In the genomic region with DNA sequence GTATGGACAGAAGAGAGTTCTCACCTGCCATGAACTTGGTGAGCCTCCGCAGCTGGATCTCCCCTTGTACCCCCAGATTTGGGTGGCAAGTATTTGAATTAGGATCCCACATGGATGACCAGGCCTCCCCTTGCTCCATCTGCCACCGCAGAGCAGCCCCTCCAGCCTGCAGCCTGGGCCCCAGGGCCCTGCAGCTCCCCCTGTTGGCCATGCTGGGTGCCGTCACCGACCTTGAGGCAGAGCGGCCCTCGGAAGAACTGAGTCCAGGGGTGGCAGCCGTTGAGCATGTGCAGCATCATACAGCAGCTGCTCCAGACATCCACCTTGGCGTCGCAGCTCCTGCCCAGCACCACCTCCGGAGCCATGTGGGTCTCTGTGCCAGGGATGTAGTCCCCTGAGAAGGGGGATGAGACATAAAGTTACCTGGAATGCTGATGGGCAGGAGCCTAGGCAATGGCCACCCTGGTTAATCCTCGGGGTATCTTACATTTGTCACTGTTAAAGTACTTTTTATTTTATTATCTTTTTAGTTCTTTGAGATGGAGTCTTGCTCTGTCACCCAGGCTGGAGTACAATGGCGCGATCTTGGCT, we compare ENCODE assay signal across 8 cellular contexts. TPM values are rescaled to one million over a fixed set of nuclear protein-coding genes. Genes with fewer than 3 reads are reported as not detected.
DNase-seq lines count a peak whose midpoint lies in the region; ATAC-seq, FAIRE-seq and TF ChIP-seq lines count a peak whose summit lies in the region.

No MANE protein-coding gene starts in this region.

- no peaks in the 10 kb centered on the region for H3K27me3 ChIP-seq in trophoblast cell (ENCODE audit: insufficient read depth, low read length)

- H3K18ac ChIP-seq in trophoblast cell (ENCODE audit: low read length) = no peak overlapping the region

- CTCF ChIA-PET in WTC11 (lab: Charles Lee) = interaction anchor here (0.6 to 4.8 kb wide), 35 partner anchors 8 to 369 kb away, joined by 3 to 32 read pairs (median 5); a partner anchor contains a TSS

- POLR2A ChIA-PET in WTC11 (lab: Charles Lee) = interaction anchor here (0.6 kb wide), 1 partner anchor 68 kb away, joined by 3 read pairs; no protein-coding TSS in a partner anchor

- H4K91ac ChIP-seq in trophoblast cell (ENCODE audit: low read depth, low read length) = no peak overlapping the region

- H3K27ac ChIP-seq in trophoblast cell (ENCODE audit: low read depth, low read length) = no peak overlapping the region

- no peaks in the 10 kb centered on the region for H3K4me1 ChIP-seq in trophoblast cell (ENCODE audit: control insufficient read depth in 1 of 2, insufficient read depth in 2 of 2, low read length in 2 of 2)

- peaks cover 8% of the 10 kb centered on the region for H3K4me1 Mint-ChIP-seq in WTC11
- H3K4me1 Mint-ChIP-seq in central memory CD8-positive, alpha-beta T cell = no peaks in the 10 kb centered on the region

- no peaks in the 10 kb centered on the region for H3K9me3 ChIP-seq in trophoblast cell (ENCODE audit: insufficient read depth, low read depth, low read length)

- no peak overlapping the region for H3K4ac ChIP-seq in trophoblast cell (ENCODE audit: low read depth, low read length)

- H3K27me3 Mint-ChIP-seq in WTC11 (ENCODE audit: low read depth) = no peaks in the 10 kb centered on the region
- H3K27me3 Mint-ChIP-seq in central memory CD8-positive, alpha-beta T cell = no peaks in the 10 kb centered on the region

- no peak overlapping the region for H3K23ac ChIP-seq in trophoblast cell (ENCODE audit: low read length)

- WGBS in trophoblast cell (ENCODE audit: extremely low coverage, insufficient coverage, insufficient read length) = no CpG with 5 or more reads among the region's 13 CpGs

- H3K27ac Mint-ChIP-seq in WTC11 = no peak overlapping the region
- H3K27ac Mint-ChIP-seq in central memory CD8-positive, alpha-beta T cell (ENCODE audit: low read depth) = no peak overlapping the region

- no peak overlapping the region for H2AK5ac ChIP-seq in trophoblast cell (ENCODE audit: low read length)

- no peaks in the 10 kb centered on the region for H3K9me3 Mint-ChIP-seq in WTC11
- H3K9me3 Mint-ChIP-seq in central memory CD8-positive, alpha-beta T cell = no peaks in the 10 kb centered on the region

- peak overlapping the region; percentile 69 for H3K9ac ChIP-seq in trophoblast cell (ENCODE audit: low read length)

- H3K36me3 ChIP-seq in trophoblast cell (ENCODE audit: control insufficient read depth in 1 of 2, insufficient read depth in 2 of 2, low read length in 2 of 2) = peaks cover 33 to 52% of the 10 kb centered on the region in 2 experiments

- peaks cover 11% of the 10 kb centered on the region; the same call in 1 of the 2 replicates for H3K36me3 Mint-ChIP-seq in WTC11
- H3K36me3 Mint-ChIP-seq in central memory CD8-positive, alpha-beta T cell (ENCODE audit: insufficient read depth) = peaks cover 48% of the 10 kb centered on the region

- H4K8ac ChIP-seq in trophoblast cell (ENCODE audit: low read depth, low read length) = no peak overlapping the region

- no peaks in the 10 kb centered on the region for H3K79me2 ChIP-seq in trophoblast cell (ENCODE audit: control insufficient read depth, insufficient read depth, low read length, poor library complexity)

- no peak overlapping the region for H4K12ac ChIP-seq in trophoblast cell (ENCODE audit: low read depth, low read length)

- TF ChIP-seq POLR2A in GM12892 (IDR thresholded peaks at IDR 0.05; ENCODE audit: low read depth, low read length) = no peak

- no peak overlapping the region for H3K4me3 Mint-ChIP-seq in WTC11
- no peak overlapping the region for H3K4me3 Mint-ChIP-seq in central memory CD8-positive, alpha-beta T cell

- DNase-seq in NCI-H510A treated with DMSO at 0.1 percent for 48 hours (lab: John Stamatoyannopoulos, UW) (peak; percentile 23), NCI-H510A (lab: John Stamatoyannopoulos, UW) (no peak), WTC11 (ENCODE audit: low spot score) (peak; percentile 81), trophoblast cell (peak in 1 of 2 donors; percentile 37), GM12892 (ENCODE audit: insufficient read length) (no peak), GM19240 (ENCODE audit: insufficient read length, low spot score) (no peak), frontal cortex (ENCODE audit: low spot score in 2 of 2) (no peak)
- DNase-seq in central memory CD8-positive, alpha-beta T cell (ENCODE audit: low spot score in 2 of 2) = peak; percentile 39 to 43

- no peaks in the 10 kb centered on the region for H3K79me1 ChIP-seq in trophoblast cell (ENCODE audit: low read length)

- FAIRE-seq in GM12892 (lab: Jason Lieb, UNC) (no peak), frontal cortex (lab: Jason Lieb, UNC) (no peak)

- peak; percentile 94 for ATAC-seq in WTC11
- ATAC-seq in central memory CD8-positive, alpha-beta T cell (replicated peaks; ENCODE audit: extremely low read depth, poor library complexity, severe bottlenecking) = no peak

- H3K4me2 ChIP-seq in trophoblast cell (ENCODE audit: low read length) = no peak overlapping the region

- H3K14ac ChIP-seq in trophoblast cell (ENCODE audit: low read length) = no peak overlapping the region

- no peak overlapping the region for H2AFZ ChIP-seq in trophoblast cell (ENCODE audit: insufficient read depth, low read length, poor library complexity)

- peak; percentile 79 for TF ChIP-seq CTCF in WTC11 (IDR thresholded peaks at IDR 0.05)

- H2BK12ac ChIP-seq in trophoblast cell (ENCODE audit: low read length) = no peak overlapping the region

- no peak overlapping the region for H2BK120ac ChIP-seq in trophoblast cell (ENCODE audit: insufficient read depth, low read length, poor library complexity)

- no peak overlapping the region for H3K4me3 ChIP-seq in trophoblast cell (ENCODE audit: low read depth, low read length)

- H2BK5ac ChIP-seq in trophoblast cell (ENCODE audit: low read depth, low read length, poor library complexity) = no peak overlapping the region

TF ChIP-seq in WTC11, 78 proteins besides CTCF, POLR2A, EP300 and RAD21:
- TF ChIP-seq MYBL2 (CRISPR knock-in tag; IDR thresholded peaks at IDR 0.05) = no peak
- TF ChIP-seq NR1H2 (CRISPR knock-in tag; IDR thresholded peaks at IDR 0.05) = no peak
- no peak for TF ChIP-seq EMX1 (CRISPR knock-in tag; IDR thresholded peaks at IDR 0.05)
- TF ChIP-seq, protein P1, sequence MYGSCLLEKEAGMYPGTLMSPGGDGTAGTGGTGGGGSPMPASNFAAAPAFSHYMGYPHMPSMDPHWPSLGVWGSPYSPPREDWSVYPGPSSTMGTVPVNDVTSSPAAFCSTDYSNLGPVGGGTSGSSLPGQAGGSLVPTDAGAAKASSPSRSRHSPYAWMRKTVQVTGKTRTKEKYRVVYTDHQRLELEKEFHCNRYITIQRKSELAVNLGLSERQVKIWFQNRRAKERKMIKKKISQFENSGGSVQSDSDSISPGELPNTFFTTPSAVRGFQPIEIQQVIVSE (CRISPR knock-in tag; IDR thresholded peaks at IDR 0.05; ENCODE audit: borderline replicate concordance) = no peak
- TF ChIP-seq SOX15 (CRISPR knock-in tag; IDR thresholded peaks at IDR 0.05) = no peak
- TF ChIP-seq, protein P2, sequence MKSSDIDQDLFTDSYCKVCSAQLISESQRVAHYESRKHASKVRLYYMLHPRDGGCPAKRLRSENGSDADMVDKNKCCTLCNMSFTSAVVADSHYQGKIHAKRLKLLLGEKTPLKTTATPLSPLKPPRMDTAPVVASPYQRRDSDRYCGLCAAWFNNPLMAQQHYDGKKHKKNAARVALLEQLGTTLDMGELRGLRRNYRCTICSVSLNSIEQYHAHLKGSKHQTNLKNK (CRISPR knock-in tag; IDR thresholded peaks at IDR 0.05) = no peak

RNA-seq across cellular contexts. Expression of a gene that starts 9.0 kb away (rescaled TPM):
- total RNA-seq in WTC11 (2021) (0.14 to 0.15 TPM in 2 of 3 replicates, not detected in the other), frontal cortex (not detected)
- polyA plus RNA-seq in trophoblast cell (2013) = not detected in 2 replicates
- 0.74 TPM for polyA plus RNA-seq in GM12892 (2012; ENCODE audit: missing spikeins)

RNA-seq across cellular contexts. Expression of a gene that starts 45.9 kb away (rescaled TPM):
- total RNA-seq in WTC11 (2021) (3.3 to 4.0 TPM (median 3.8 TPM) in 3 replicates), frontal cortex (0.82 TPM)
- 1.1 and 1.3 TPM in 2 replicates for polyA plus RNA-seq in trophoblast cell (2013)
- polyA plus RNA-seq in GM12892 (2012; ENCODE audit: missing spikeins) = 13.9 TPM

RNA-seq across cellular contexts. Expression of a gene that starts 49.2 kb away (rescaled TPM):
- total RNA-seq in WTC11 (2021) (5.3 to 7.9 TPM (median 7.3 TPM) in 3 replicates), frontal cortex (4.1 TPM)
- 2.4 and 2.8 TPM in 2 replicates for polyA plus RNA-seq in trophoblast cell (2013)
- polyA plus RNA-seq in GM12892 (2012; ENCODE audit: missing spikeins) = 54.8 TPM

Comparison
In these comparisons a context has a peak if more than half of its experiments do, and no peak if none do; other contexts are left out.
1. DNase-seq: peak in NCI-H510A treated with DMSO at 0.1 percent for 48 hours (single experiment), WTC11 (single experiment) and central memory CD8-positive, alpha-beta T cell (2 of 2); none in NCI-H510A (single experiment), GM12892 (single experiment), GM19240 (single experiment) and frontal cortex (0 of 2).